ENCODE assay signal across 17 cellular contexts in genomic region chr11:134562941-134563471, GRCh38.
DNase-seq lines count a peak whose midpoint lies in the region; ATAC-seq and TF ChIP-seq lines count a peak whose summit lies in the region.
"Had no signal": no experiment of that assay in that cellular context is flagged by ENCODE, and none has a peak within 500 bp of the region (broad histone marks: within the 10 kb centered on the region; RNA-seq: fewer than 3 reads in every experiment).

No MANE protein-coding gene starts in this region.

- H3K27me3 ChIP-seq in DND-41 (ENCODE audit: insufficient read depth, low read length, poor library complexity) (no peaks in the 10 kb centered on the region), spleen (replicated peaks in 1 of 7) (peaks cover 0 to 19% (median 0%) of the 10 kb centered on the region in 7 donors), psoas muscle (ENCODE audit: insufficient read depth in 3 of 3, low read length in 2 of 3) (no peaks in the 10 kb centered on the region)
- H3K27me3 ChIP-seq: BLaER1, MG63 had no signal

- no peaks in the 10 kb centered on the region for H3K9me3 ChIP-seq in DND-41 (ENCODE audit: insufficient read depth, low read length, severe bottlenecking)
- H3K9me3 ChIP-seq in HEK293 (ENCODE audit: control insufficient read depth, insufficient read depth, low read depth, low read length): no peaks in the 10 kb centered on the region
- H3K9me3 ChIP-seq in spleen: no peaks in the 10 kb centered on the region
- H3K9me3 ChIP-seq in psoas muscle: no peaks in the 10 kb centered on the region
- H3K9me3 ChIP-seq: BLaER1, MG63 had no signal

- no peaks in the 10 kb centered on the region for H4K20me1 ChIP-seq in DND-41 (ENCODE audit: insufficient read depth, low read length)

- H3K79me2 ChIP-seq in DND-41 (ENCODE audit: insufficient read depth, low read length): no peaks in the 10 kb centered on the region

- POLR2A ChIA-PET in HEK293 (lab: Yijun Ruan, JAX): no interaction called here

- no peak overlapping the region for H3K9ac ChIP-seq in DND-41 (ENCODE audit: low read depth, low read length)
- H3K9ac ChIP-seq: BLaER1 had no signal

- ATAC-seq in DND-41 (ENCODE audit: insufficient read depth, low read depth): no peak
- ATAC-seq in psoas muscle: no peak
- ATAC-seq: Panc1 had no signal

- H3K27ac ChIP-seq in DND-41 (ENCODE audit: low read length) (0 out of 2 replicates have a peak overlapping the region, but pooled peaks have one; percentile 13), HEK293 (ENCODE audit: extremely low read depth, low read depth, low read length) (no peak overlapping the region), spleen (no peak overlapping the region), psoas muscle (no peak overlapping the region)
- H3K27ac ChIP-seq: BLaER1 had no signal

- intact Hi-C loops in spleen (cut with DNase I; ENCODE audit: low total_unique reads): no loop called here
- intact Hi-C loops in psoas muscle (cut with DNase I): no loop called here

- H3K4me2 ChIP-seq in DND-41 (ENCODE audit: insufficient read depth, low read length): no peak overlapping the region
- H3K4me2 ChIP-seq: BLaER1 had no signal

- H3K4me1 ChIP-seq in DND-41 (ENCODE audit: insufficient read depth, low read length) (peaks cover 39% of the 10 kb centered on the region), HEK293 (ENCODE audit: control insufficient read depth, insufficient read depth, low read length) (no peaks in the 10 kb centered on the region), spleen (peaks cover 0 to 5% (median 0%) of the 10 kb centered on the region in 6 donors), psoas muscle (no peaks in the 10 kb centered on the region)

- CTCF ChIA-PET in HEK293 (lab: Yijun Ruan, JAX): no interaction called here

- H3K4me3 ChIP-seq in DND-41 (ENCODE audit: low read depth in 1 of 2, low read length in 2 of 2) (no peak overlapping the region), HEK293 (ENCODE audit: low read depth, low read length) (no peak overlapping the region), spleen (no peak overlapping the region), psoas muscle (no peak overlapping the region)
- H3K4me3 ChIP-seq: BLaER1, MG63 had no signal

- 69 to 89% (median 85%) methylated on average over 2 to 7 of the region's 7 CpGs for WGBS in spleen, 5 donors
- 76 to 85% (median 80%) methylated on average over 6 to 7 of the region's 7 CpGs for WGBS in psoas muscle, 3 donors

- no peak overlapping the region for H2AFZ ChIP-seq in DND-41 (ENCODE audit: low read depth, low read length)

- TF ChIP-seq CTCF in DND-41 (IDR thresholded peaks at IDR 0.05; ENCODE audit: borderline replicate concordance, extremely low read depth, low read length, poor library complexity, severe bottlenecking): no peak
- TF ChIP-seq CTCF in HEK293 (tag by site-specific recombination; IDR thresholded peaks at IDR 0.05): no peak
- no peak for TF ChIP-seq CTCF in spleen (IDR thresholded peaks at IDR 0.05 in 8 of 11, conservative IDR thresholded peaks at IDR 0.05 in 3 of 11)
- TF ChIP-seq CTCF in psoas muscle (IDR thresholded peaks at IDR 0.05): no peak

- peak; percentile 4 for DNase-seq in DND-41
- DNase-seq in islet precursor cell: peak; percentile 46
- DNase-seq in spleen: peak; percentile 58
- no peak for DNase-seq in HUDEP-2 (lab: John Stamatoyannopoulos, UW; ENCODE audit: unreplicated experiment in 76 of 76)
- DNase-seq in amygdala (lab: John Stamatoyannopoulos, UW): no peak
- no peak for DNase-seq in psoas muscle
- DNase-seq: DMS 273 treated with DMSO at 0.1 percent for 48 hours, EL, H9, MG63, NCI-H1092 treated with DMSO at 0.1 percent for 48 hours, NCI-H1694, NCI-H446, NCI-H748 treated with DMSO at 0.1 percent for 48 hours had no signal

- H3K36me3 ChIP-seq in DND-41 (ENCODE audit: insufficient read depth, low read length) (no peaks in the 10 kb centered on the region), HEK293 (ENCODE audit: control insufficient read depth in 2 of 2, insufficient read depth in 1 of 2, low read length in 2 of 2) (no peaks in the 10 kb centered on the region), spleen (no peaks in the 10 kb centered on the region), psoas muscle (ENCODE audit: insufficient read depth in 1 of 2, low read depth in 1 of 2) (no peaks in the 10 kb centered on the region)
- H3K36me3 ChIP-seq: BLaER1, MG63 had no signal

- no peak for TF ChIP-seq POLR2A in spleen (IDR thresholded peaks at IDR 0.05)

TF ChIP-seq in HEK293, 187 proteins besides CTCF, POLR2A, EP300 and RAD21:
- no peak for TF ChIP-seq ZNF214 (tag by site-specific recombination; IDR thresholded peaks at IDR 0.05; ENCODE audit: borderline replicate concordance)
- peak; percentile 76 for TF ChIP-seq GLIS1 (tag by site-specific recombination; IDR thresholded peaks at IDR 0.05)

Comparison
In these comparisons a context has a peak if more than half of its experiments do, and no peak if none do; other contexts are left out.
1. DNase-seq: peak in DND-41 (single experiment), islet precursor cell (single experiment) and spleen (single experiment); none in HUDEP-2 (0 of 76), amygdala (0 of 56) and psoas muscle (0 of 2).